ENCODE assay signal across 9 cellular contexts in the genomic region with DNA sequence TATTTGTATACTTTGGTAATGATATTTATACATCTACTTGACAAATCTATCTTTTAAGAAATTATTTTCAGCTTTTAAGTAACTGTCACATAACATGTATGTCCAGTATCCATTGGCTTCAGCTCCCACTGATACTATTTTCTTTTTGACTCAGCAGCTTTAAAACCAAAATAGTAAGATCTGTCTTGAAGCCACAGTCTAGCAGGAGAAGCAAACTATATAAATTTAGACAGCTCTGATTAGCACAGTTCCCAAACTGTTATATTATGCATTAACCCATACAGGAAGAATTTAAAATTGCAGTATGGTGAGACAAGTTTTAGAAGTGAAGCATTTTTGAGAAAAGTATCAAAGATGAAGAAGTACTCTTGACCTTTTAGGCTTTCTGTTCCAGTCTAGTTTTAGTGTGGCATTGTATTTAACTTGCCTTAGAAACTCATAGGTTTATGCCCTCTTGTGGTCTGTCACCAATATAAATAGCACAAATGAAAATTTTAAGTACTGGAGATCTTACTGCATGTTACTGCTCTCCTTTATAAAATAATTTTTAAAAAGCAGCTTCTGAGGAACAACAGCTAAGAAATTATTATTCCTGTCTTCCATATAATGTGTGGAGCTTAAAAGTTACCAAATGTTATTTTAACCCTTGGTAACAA. TPM values are rescaled to one million over a fixed set of nuclear protein-coding genes. Genes with fewer than 3 reads are reported as not detected.
DNase-seq lines count a peak whose midpoint lies in the region; ATAC-seq and TF ChIP-seq lines count a peak whose summit lies in the region.
"Had no signal": no experiment of that assay in that cellular context is flagged by ENCODE, and none has a peak within 500 bp of the region (broad histone marks: within the 10 kb centered on the region; RNA-seq: fewer than 3 reads in every experiment).

No MANE protein-coding gene starts in this region.

- peaks cover 22 to 100% (median 89%) of the 10 kb centered on the region in 6 donors for H3K4me1 ChIP-seq in spleen

- H3K27me3 ChIP-seq in spleen (replicated peaks in 1 of 7): no peaks in the 10 kb centered on the region

- ATAC-seq in HG03432 (IDR thresholded peaks at IDR 0.05; ENCODE audit: unreplicated experiment) (peak; percentile 45), GM21515 (IDR thresholded peaks at IDR 0.05; ENCODE audit: unreplicated experiment) (no peak)
- ATAC-seq in activated naive CD8-positive, alpha-beta T cell treated with anti-CD3 and anti-CD28 coated beads, Interleukin-2, amount 50 U/mL, for 24 hours: peak; percentile 49

- intact Hi-C loops in spleen (cut with DNase I; ENCODE audit: low total_unique reads): no loop called here

- peaks cover 83% of the 10 kb centered on the region for H3K4me1 Mint-ChIP-seq in activated naive CD8-positive, alpha-beta T cell treated with anti-CD3 and anti-CD28 coated beads, Interleukin-2, amount 50 U/mL, for 24 hours
- H3K4me1 Mint-ChIP-seq in nephron: peaks cover 55% of the 10 kb centered on the region

- H3K9me3 ChIP-seq in spleen: no peaks in the 10 kb centered on the region

- no peaks in the 10 kb centered on the region for H3K36me3 ChIP-seq in spleen

- no peak for TF ChIP-seq POLR2A in spleen (IDR thresholded peaks at IDR 0.05)

- H3K4me3 Mint-ChIP-seq in activated naive CD8-positive, alpha-beta T cell treated with anti-CD3 and anti-CD28 coated beads, Interleukin-2, amount 50 U/mL, for 24 hours: no peak overlapping the region
- no peak overlapping the region for H3K4me3 Mint-ChIP-seq in nephron

- DNase-seq in ELR (ENCODE audit: low read depth) (peak; percentile 45), GM20000 (ENCODE audit: low spot score) (no peak), activated gamma-delta T cell treated with Interleukin-2 at 50 U/mL for 16 hours (no peak), spleen (no peak)
- DNase-seq in activated naive CD8-positive, alpha-beta T cell treated with anti-CD3 and anti-CD28 coated beads, Interleukin-2, amount 50 U/mL, for 24 hours: no peak
- DNase-seq: NCI-H1930 had no signal

- H3K27me3 Mint-ChIP-seq in activated naive CD8-positive, alpha-beta T cell treated with anti-CD3 and anti-CD28 coated beads, Interleukin-2, amount 50 U/mL, for 24 hours: no peaks in the 10 kb centered on the region
- H3K27me3 Mint-ChIP-seq in nephron (ENCODE audit: low read depth): no peaks in the 10 kb centered on the region

- H3K9me3 Mint-ChIP-seq in activated naive CD8-positive, alpha-beta T cell treated with anti-CD3 and anti-CD28 coated beads, Interleukin-2, amount 50 U/mL, for 24 hours: no peaks in the 10 kb centered on the region
- H3K9me3 Mint-ChIP-seq in nephron: no peaks in the 10 kb centered on the region

- no peak overlapping the region for H3K27ac Mint-ChIP-seq in activated naive CD8-positive, alpha-beta T cell treated with anti-CD3 and anti-CD28 coated beads, Interleukin-2, amount 50 U/mL, for 24 hours
- peak overlapping the region in 1 of 3 experiments; percentile 33 for H3K27ac Mint-ChIP-seq in nephron

- H3K27ac ChIP-seq in spleen: peak overlapping the region in 1 of 8 donors; percentile 19

- peak; percentile 25 to 43 (median 29) for TF ChIP-seq CTCF in nephron (IDR thresholded peaks at IDR 0.05; ENCODE audit: unreplicated experiment in 3 of 3)
- no peak for TF ChIP-seq CTCF in GM20000 (IDR thresholded peaks at IDR 0.05; ENCODE audit: extremely low read depth, missing control alignments)
- peak in 5 of 11 experiments; percentile 5 to 30 (median 11) for TF ChIP-seq CTCF in spleen (IDR thresholded peaks at IDR 0.05 in 8 of 11, conservative IDR thresholded peaks at IDR 0.05 in 3 of 11)

- H3K36me3 Mint-ChIP-seq in activated naive CD8-positive, alpha-beta T cell treated with anti-CD3 and anti-CD28 coated beads, Interleukin-2, amount 50 U/mL, for 24 hours (ENCODE audit: low read depth): no peaks in the 10 kb centered on the region
- H3K36me3 Mint-ChIP-seq in nephron (ENCODE audit: low read depth): no peaks in the 10 kb centered on the region

- H3K4me3 ChIP-seq in spleen: no peak overlapping the region

RNA-seq across cellular contexts. Expression of a gene that starts 24.7 kb away (rescaled TPM):
- total RNA-seq in spleen: 10 to 100 TPM; 44.8 to 64.6 (median 53.9) TPM
- 10 to 100 TPM; 23.8 to 31.7 (median 25.6) TPM for polyA plus RNA-seq in spleen
